ENCODE assay signal across 1 cellular context in genomic region chr2:226551522-226552250, GRCh38.
TF ChIP-seq lines count a peak whose summit lies in the region.

No MANE protein-coding gene starts in this region.

TF ChIP-seq in GM23338, 12 proteins besides CTCF, POLR2A, EP300 and RAD21 (continued from another document):
- TF ChIP-seq REST (IDR thresholded peaks at IDR 0.05; ENCODE audit: unreplicated experiment) (no peak), JUNB (IDR thresholded peaks at IDR 0.05; ENCODE audit: unreplicated experiment) (no peak), ZNF114 (CRISPR knock-in tag; IDR thresholded peaks at IDR 0.05) (no peak), NANOG (IDR thresholded peaks at IDR 0.05; ENCODE audit: borderline replicate concordance) (no peak), ZNF331 (CRISPR knock-in tag; IDR thresholded peaks at IDR 0.05; ENCODE audit: low read depth) (no peak), EZH2phosphoT487 (IDR thresholded peaks at IDR 0.05; ENCODE audit: unreplicated experiment) (no peak), CREB1 (CRISPR knock-in tag; IDR thresholded peaks at IDR 0.05; ENCODE audit: low read depth) (no peak)
